In the genomic region with DNA sequence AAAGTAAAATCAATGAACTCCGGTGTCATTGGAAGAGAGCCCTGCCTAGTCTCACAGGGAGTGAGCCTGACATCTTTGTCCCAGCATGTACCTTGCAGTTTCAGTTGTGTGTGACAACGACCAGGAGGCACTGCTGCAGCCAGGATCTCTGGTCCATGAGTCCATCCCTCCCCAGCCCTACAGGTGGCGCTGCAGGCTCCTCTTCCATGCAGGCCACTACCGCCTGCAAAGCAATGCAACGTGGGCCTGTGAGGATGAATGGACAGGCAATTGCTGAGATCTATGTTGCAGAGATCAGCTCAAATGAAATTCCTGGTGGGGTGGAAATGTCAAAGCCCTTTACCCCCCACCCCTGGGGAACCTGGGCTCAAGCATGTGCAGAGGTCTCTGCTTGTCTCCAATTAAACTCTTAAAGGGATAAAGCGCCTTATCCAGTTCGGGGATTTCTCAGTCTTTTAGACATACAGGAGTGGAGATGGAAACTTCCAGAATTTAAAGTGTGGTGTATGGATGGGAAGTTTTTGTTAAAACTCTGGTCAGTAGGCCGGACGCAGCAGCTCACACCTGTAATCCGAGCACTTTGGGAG, we compare ENCODE assay signal across 8 cellular contexts. TPM values are rescaled to one million over a fixed set of nuclear protein-coding genes. Genes with fewer than 3 reads are reported as not detected.
DNase-seq lines count a peak whose midpoint lies in the region; ATAC-seq and TF ChIP-seq lines count a peak whose summit lies in the region.

No MANE protein-coding gene starts in this region.

- H3K4me3 ChIP-seq in lower lobe of right lung = no peak overlapping the region

- peaks cover 23% of the 10 kb centered on the region for H3K36me3 ChIP-seq in lower lobe of right lung

- TF ChIP-seq CTCF in 22Rv1 (IDR thresholded peaks at IDR 0.05) (peak; percentile 99), lower lobe of right lung (IDR thresholded peaks at IDR 0.05) (peak; percentile 95)

- DNase-seq in NCI-H526 treated with DMSO at 0.1 percent for 48 hours (lab: John Stamatoyannopoulos, UW) (peak; percentile 36), dermis blood vessel endothelial cell (peak; percentile 91), lower lobe of right lung (peak; percentile 88)
- peak; percentile 52 to 67 for DNase-seq in activated CD4-positive, alpha-beta T cell treated with anti-CD3 and anti-CD28 coated beads, Interleukin-2, amount 50 U/mL, for 24 hours (ENCODE audit: low read depth in 1 of 2, low spot score in 1 of 2)
- peak; percentile 56 for DNase-seq in stimulated activated CD8-positive, alpha-beta memory T cell treated with anti-CD3 and anti-CD28 coated beads, Interleukin-15, amount 100 ng/mL, for 1 hour (ENCODE audit: low read depth)

- H3K4me1 ChIP-seq in lower lobe of right lung = no peaks in the 10 kb centered on the region

- H3K27ac ChIP-seq in 22Rv1 (peak overlapping the region; percentile 23; the same call in 1 of the 2 replicates), lower lobe of right lung (no peak overlapping the region)

- ATAC-seq in GM18502 (IDR thresholded peaks at IDR 0.05; ENCODE audit: poor library complexity, unreplicated experiment) (peak; percentile 80), HG03175 (IDR thresholded peaks at IDR 0.05; ENCODE audit: unreplicated experiment) (peak; percentile 79), lower lobe of right lung (peak; percentile 93 to 94)

- no peaks in the 10 kb centered on the region for H3K9me3 ChIP-seq in lower lobe of right lung

- no peaks in the 10 kb centered on the region for H3K27me3 ChIP-seq in lower lobe of right lung (ENCODE audit: low read depth)

- intact Hi-C loops in lower lobe of right lung (cut with DNase I) = no loop called here

RNA-seq across cellular contexts. Expression of a gene that starts 35.8 kb away (rescaled TPM):
- total RNA-seq in dermis blood vessel endothelial cell = 297 and 647 TPM in 2 replicates
- 437 TPM for total RNA-seq in lower lobe of right lung

RNA-seq across cellular contexts. Expression of a gene that starts 59.0 kb away (rescaled TPM):
- 2.2 and 3.5 TPM in 2 replicates for total RNA-seq in dermis blood vessel endothelial cell
- total RNA-seq in lower lobe of right lung = 103 TPM

Comparison
In these comparisons a context has a peak if more than half of its experiments do, and no peak if none do; other contexts are left out.
1. DNase-seq: peak in every context shown above with its lines; median percentile 91 in dermis blood vessel endothelial cell; 88 in lower lobe of right lung; 60 in activated CD4-positive, alpha-beta T cell treated with anti-CD3 and anti-CD28 coated beads, Interleukin-2, amount 50 U/mL, for 24 hours; 56 in stimulated activated CD8-positive, alpha-beta memory T cell treated with anti-CD3 and anti-CD28 coated beads, Interleukin-15, amount 100 ng/mL, for 1 hour; 36 in NCI-H526 treated with DMSO at 0.1 percent for 48 hours.
2. RNA of a gene that starts 59.0 kb away (total RNA-seq): 103 TPM in lower lobe of right lung (single experiment); 2.2 to 3.5 TPM in dermis blood vessel endothelial cell; every median in the first group is over 10 times any median in the second.
3. Peak in every context shown above with its lines, with median percentiles within 50 percentile points of each other: ATAC-seq.